In the genomic region with DNA sequence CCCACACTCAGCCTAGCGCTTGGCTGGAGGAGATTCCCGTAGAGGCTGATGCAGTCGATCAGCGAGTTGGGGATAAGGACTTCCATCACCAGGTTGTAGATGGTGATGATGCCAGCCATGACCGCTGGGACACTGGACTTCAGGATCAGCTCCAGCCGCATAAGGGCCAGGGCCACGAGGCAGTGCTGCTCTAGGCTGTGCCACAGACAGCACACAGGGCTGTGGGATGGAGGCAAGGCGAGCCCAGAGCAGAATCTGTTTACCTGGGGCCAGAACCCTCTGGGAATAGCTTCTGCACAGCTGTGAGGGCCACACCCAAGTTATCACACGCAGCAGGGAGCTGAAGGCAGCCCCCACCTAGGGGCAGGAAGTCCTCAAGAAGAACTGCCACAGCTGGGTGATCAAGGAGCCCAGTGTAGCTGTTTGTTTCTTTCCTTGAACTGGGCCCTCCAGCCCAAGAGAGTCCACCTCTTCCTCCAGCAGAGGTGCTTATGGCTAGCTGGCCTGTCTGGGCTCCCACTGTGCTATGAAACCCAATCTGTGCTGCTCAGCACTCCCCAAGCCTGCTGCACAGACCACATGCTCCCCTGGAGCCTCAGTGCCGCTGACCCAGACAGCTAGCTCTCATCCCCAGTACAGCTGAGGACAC, we compare ENCODE assay signal across 8 cellular contexts.
DNase-seq lines count a peak whose midpoint lies in the region; ATAC-seq, FAIRE-seq and TF ChIP-seq lines count a peak whose summit lies in the region.

No MANE protein-coding gene starts in this region.

- H3K4me1 ChIP-seq in RWPE2 (ENCODE audit: insufficient read depth, poor library complexity, severe bottlenecking): peaks cover 81% of the 10 kb centered on the region

- TF ChIP-seq CTCF in GM12865 (IDR thresholded peaks at IDR 0.05; ENCODE audit: insufficient read depth, low read depth, low read length, missing control alignments) (no peak), RWPE2 (IDR thresholded peaks at IDR 0.05; ENCODE audit: poor library complexity, severe bottlenecking) (no peak)

- peak overlapping the region; percentile 99 for H3K27ac ChIP-seq in RWPE2 (ENCODE audit: poor library complexity, severe bottlenecking)

- no peaks in the 10 kb centered on the region for H3K9me3 ChIP-seq in RWPE2 (ENCODE audit: severe bottlenecking)

- H3K27me3 ChIP-seq in RWPE2 (ENCODE audit: insufficient read depth, poor library complexity, severe bottlenecking): no peaks in the 10 kb centered on the region

- no peak for FAIRE-seq in HTR-8/SVneo (lab: Jason Lieb, UNC)

- DNase-seq in GM12865 (ENCODE audit: low read depth) (peak; percentile 84), RWPE2 (ENCODE audit: low spot score) (no peak), glomerular visceral epithelial cell (ENCODE audit: extremely low spot score) (peak; percentile 61), SHP77 treated with DMSO at 0.1 percent for 48 hours (lab: John Stamatoyannopoulos, UW) (no peak), NCI-H2227 treated with DMSO at 0.1 percent for 48 hours (lab: John Stamatoyannopoulos, UW) (no peak), HTR-8/SVneo (ENCODE audit: insufficient read length, low spot score) (no peak)

- ATAC-seq in GM21717 (IDR thresholded peaks at IDR 0.05; ENCODE audit: unreplicated experiment) (peak; percentile 31), RWPE2 (ENCODE audit: low read depth) (0 out of 3 replicates have a peak, but pooled peaks have one; percentile 1), HG03439 (IDR thresholded peaks at IDR 0.05; ENCODE audit: unreplicated experiment) (no peak)

- peak overlapping the region; percentile 14 for H3K4me3 ChIP-seq in GM12865 (ENCODE audit: low read depth, low read length)
- H3K4me3 ChIP-seq in RWPE2 (ENCODE audit: severe bottlenecking): no peak overlapping the region

- H3K36me3 ChIP-seq in RWPE2 (ENCODE audit: low read depth): peaks cover 95% of the 10 kb centered on the region

Comparison
In these comparisons a context has a peak if more than half of its experiments do, and no peak if none do; other contexts are left out.
1. DNase-seq: peak in GM12865 (single experiment) and glomerular visceral epithelial cell (single experiment); none in RWPE2 (single experiment), SHP77 treated with DMSO at 0.1 percent for 48 hours (single experiment), NCI-H2227 treated with DMSO at 0.1 percent for 48 hours (single experiment) and HTR-8/SVneo (single experiment).